ENCODE assay signal across 1 cellular context in the genomic region with DNA sequence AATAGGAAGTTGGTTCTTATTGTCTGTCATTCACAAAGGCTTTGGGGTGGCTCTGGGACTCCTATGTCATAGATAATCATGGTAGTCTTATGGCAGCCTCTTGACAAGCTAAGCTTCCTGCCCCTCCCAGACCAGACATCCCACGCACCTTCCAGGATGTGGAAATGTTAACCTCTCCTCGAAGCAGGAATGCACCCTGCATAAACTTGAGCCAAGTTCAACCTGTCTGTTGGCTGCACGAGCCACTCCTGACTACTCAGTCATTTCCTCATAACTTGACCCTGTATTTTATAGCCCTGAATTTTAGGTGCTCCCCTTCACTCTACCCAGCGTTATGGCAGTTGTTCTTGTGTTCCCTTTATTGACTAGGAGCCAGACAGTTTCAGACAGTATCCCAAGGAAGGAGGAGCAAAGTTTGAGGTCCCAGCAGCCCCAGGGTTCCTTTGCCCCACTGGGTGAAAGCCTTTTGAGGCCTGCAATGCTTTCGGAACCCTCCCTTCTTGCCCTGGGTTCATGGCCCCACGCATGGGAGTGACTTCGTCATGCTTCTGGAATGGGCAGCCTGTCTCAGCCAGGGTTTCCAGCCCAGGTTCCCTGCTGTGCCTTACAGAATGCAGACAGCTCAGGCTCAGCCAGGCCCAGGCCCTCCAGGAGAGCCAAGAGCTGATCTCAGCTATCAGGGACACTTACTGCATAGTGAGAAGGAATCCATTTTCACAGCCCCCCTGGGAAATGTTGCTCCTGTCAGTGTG.
TF ChIP-seq lines count a peak whose summit lies in the region.

No MANE protein-coding gene starts in this region.

TF ChIP-seq in GM23338, 12 proteins besides CTCF, POLR2A, EP300 and RAD21 (continued from another document):
- no peak for TF ChIP-seq REST (IDR thresholded peaks at IDR 0.05; ENCODE audit: unreplicated experiment)
